In genomic region chr2:231923951-231924888, GRCh38 we compare ENCODE assay signal across 1 cellular context.
TF ChIP-seq lines count a peak whose summit lies in the region.

No MANE protein-coding gene starts in this region.

TF ChIP-seq in IMR-90, 13 proteins besides CTCF, POLR2A, EP300 and RAD21 (continued from another document):
- TF ChIP-seq MAFK (IDR thresholded peaks at IDR 0.05; ENCODE audit: low read depth, low read length) (no peak), CEBPB (IDR thresholded peaks at IDR 0.05; ENCODE audit: low read depth, low read length) (no peak), USF2 (IDR thresholded peaks at IDR 0.05; ENCODE audit: low read depth, low read length) (no peak), MAZ (IDR thresholded peaks at IDR 0.05; ENCODE audit: borderline replicate concordance, low read depth, low read length) (no peak), MXI1 (IDR thresholded peaks at IDR 0.05; ENCODE audit: borderline replicate concordance, low read depth, low read length) (no peak), FOS (IDR thresholded peaks at IDR 0.05; ENCODE audit: low read depth, low read length) (no peak), ELK1 (IDR thresholded peaks at IDR 0.05; ENCODE audit: borderline replicate concordance, low read depth, low read length) (no peak), RCOR1 (IDR thresholded peaks at IDR 0.05; ENCODE audit: insufficient replicate concordance, low read length) (no peak), SMC3 (IDR thresholded peaks at IDR 0.05; ENCODE audit: low read depth, low read length) (no peak)
